ENCODE assay signal across 27 cellular contexts in the genomic region with DNA sequence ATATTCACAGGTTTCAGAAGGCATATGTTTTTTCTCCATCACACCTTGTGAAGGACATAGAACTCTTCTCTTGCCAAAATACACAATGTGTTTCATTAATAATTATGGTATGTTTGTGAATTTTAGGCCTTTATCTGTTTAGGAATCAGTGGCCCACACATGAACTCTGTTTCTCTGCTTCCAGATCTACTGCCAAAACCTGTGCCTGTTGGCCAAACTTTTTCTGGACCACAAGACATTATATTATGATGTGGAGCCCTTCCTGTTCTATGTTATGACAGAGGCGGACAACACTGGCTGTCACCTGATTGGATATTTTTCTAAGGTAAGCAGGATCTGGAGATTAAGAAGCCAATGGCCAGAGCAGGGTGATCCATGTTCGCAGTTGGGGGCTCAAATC. TPM values are rescaled to one million over a fixed set of nuclear protein-coding genes. Genes with fewer than 3 reads are reported as not detected.
DNase-seq lines count a peak whose midpoint lies in the region; ATAC-seq and TF ChIP-seq lines count a peak whose summit lies in the region.
"Had no signal": no experiment of that assay in that cellular context is flagged by ENCODE, and none has a peak within 500 bp of the region (broad histone marks: within the 10 kb centered on the region; RNA-seq: fewer than 3 reads in every experiment).

No MANE protein-coding gene starts in this region.

- intact Hi-C loops in CD4-positive, alpha-beta T cell (cut with DNase I, micrococcal nuclease): loop anchor here in 1 of 2 experiments (2.0 kb wide), 1 partner anchor 13 kb away; no protein-coding TSS in a partner anchor
- intact Hi-C loops in natural killer cell (cut with micrococcal nuclease): no loop called here

- peaks cover 98% of the 10 kb centered on the region for H3K36me3 Mint-ChIP-seq in CD4-positive, alpha-beta T cell (ENCODE audit: low read depth)
- H3K36me3 Mint-ChIP-seq in GM23338 (ENCODE audit: low read depth) (peaks cover 99% of the 10 kb centered on the region), brain (peaks cover 87% of the 10 kb centered on the region), natural killer cell (peaks cover 41% of the 10 kb centered on the region)

- H3K27me3 Mint-ChIP-seq in CD4-positive, alpha-beta T cell: no peaks in the 10 kb centered on the region
- peaks cover 4% of the 10 kb centered on the region for H3K27me3 Mint-ChIP-seq in GM23338 (ENCODE audit: insufficient read depth, low read depth, poor library complexity)
- H3K27me3 Mint-ChIP-seq in brain: no peaks in the 10 kb centered on the region
- no peaks in the 10 kb centered on the region for H3K27me3 Mint-ChIP-seq in natural killer cell (ENCODE audit: low read depth in 2 of 2)
- H3K27me3 Mint-ChIP-seq: stimulated activated memory B cell treated with anti-CD40 and anti-IgM and Interleukin-4, amounts not matched to agents 10 μg/mL and 1 μg/mL and 100 μg/mL, for 72 hours had no signal

- no peak overlapping the region for H3K4me3 ChIP-seq in GM23338
- H3K4me3 ChIP-seq: lung, skin epidermis, thoracic aorta had no signal

- H3K9me3 ChIP-seq in CD4-positive, alpha-beta T cell (ENCODE audit: control insufficient read depth, low read length): no peaks in the 10 kb centered on the region
- H3K9me3 ChIP-seq: SK-N-SH, thoracic aorta had no signal

- H4K20me1 ChIP-seq in GM23338 (replicated peaks; ENCODE audit: insufficient read depth): peaks cover 11% of the 10 kb centered on the region

- ATAC-seq in CD4-positive, alpha-beta T cell (ENCODE audit: poor library complexity): no peak
- no peak for ATAC-seq in GM23338
- ATAC-seq in natural killer cell: no peak
- no peak for ATAC-seq in HG02763 (IDR thresholded peaks at IDR 0.05; ENCODE audit: unreplicated experiment)
- ATAC-seq in HG02623 (IDR thresholded peaks at IDR 0.05; ENCODE audit: unreplicated experiment): no peak
- ATAC-seq: stimulated activated memory B cell treated with anti-CD40 and anti-IgM and Interleukin-4, amounts not matched to agents 10 μg/mL and 1 μg/mL and 100 μg/mL, for 72 hours had no signal

- H3K36me3 ChIP-seq in GM23338 (ENCODE audit: insufficient read depth): peaks cover 64% of the 10 kb centered on the region

- peaks cover 58% of the 10 kb centered on the region for H3K4me1 Mint-ChIP-seq in CD4-positive, alpha-beta T cell (ENCODE audit: low read depth)
- peaks cover 72% of the 10 kb centered on the region for H3K4me1 Mint-ChIP-seq in GM23338
- peaks cover 24% of the 10 kb centered on the region for H3K4me1 Mint-ChIP-seq in brain
- peaks cover 44 to 47% of the 10 kb centered on the region in 2 donors for H3K4me1 Mint-ChIP-seq in natural killer cell
- H3K4me1 Mint-ChIP-seq: stimulated activated memory B cell treated with anti-CD40 and anti-IgM and Interleukin-4, amounts not matched to agents 10 μg/mL and 1 μg/mL and 100 μg/mL, for 72 hours had no signal

- peaks cover 57% of the 10 kb centered on the region for H3K79me2 ChIP-seq in GM23338 (replicated peaks; ENCODE audit: insufficient read depth)

- no peak overlapping the region for H3K27ac ChIP-seq in CD4-positive, alpha-beta T cell (ENCODE audit: low read depth, low read length)
- H3K27ac ChIP-seq in GM23338 (ENCODE audit: low read depth): peak overlapping the region; percentile 34; the same call in 1 of the 2 replicates
- H3K27ac ChIP-seq: RWPE1, thoracic aorta, WERI-Rb-1 had no signal

- CTCF ChIA-PET in CD4-positive, alpha-beta T cell (lab: Charles Lee): interaction anchor here (0.7 kb wide), 1 partner anchor 15 kb away, joined by 4 read pairs; no protein-coding TSS in a partner anchor

- no peaks in the 10 kb centered on the region for H3K27me3 ChIP-seq in CD4-positive, alpha-beta T cell (ENCODE audit: control insufficient read depth, insufficient read depth, low read length)
- H3K27me3 ChIP-seq in GM23338 (ENCODE audit: insufficient read depth): no peaks in the 10 kb centered on the region

- DNase-seq in CD4-positive, alpha-beta T cell: no peak
- DNase-seq in GM23338 (ENCODE audit: low spot score): no peak
- no peak for DNase-seq in natural killer cell
- DNase-seq in superior temporal gyrus (ENCODE audit: extremely low spot score): no peak
- DNase-seq: AML-193; central memory CD4-positive, alpha-beta T cell; erythroblast; KG1; NCI-H146; NCI-H524 treated with DMSO at 0.1 percent for 48 hours; SK-N-SH; stimulated activated CD4-positive, alpha-beta T cell treated with anti-CD3 and anti-CD28 coated beads, Interleukin-1b, Interleukin-23, amount 100 ng/mL, for 48 hours; WERI-Rb-1 had no signal

- H3F3A ChIP-seq in GM23338 (replicated peaks; ENCODE audit: low read depth): peaks cover 5% of the 10 kb centered on the region; the same call in 1 of the 2 replicates

- no peak overlapping the region for H2AFZ ChIP-seq in GM23338

- POLR2A ChIA-PET in CD4-positive, alpha-beta T cell (lab: Charles Lee): interaction anchor here (0.8 kb wide), 1 partner anchor 33 kb away, joined by 3 read pairs; a partner anchor contains a TSS

- peaks cover 46% of the 10 kb centered on the region for H3K4me1 ChIP-seq in GM23338 (ENCODE audit: insufficient read depth)

- no peaks in the 10 kb centered on the region for H3K9me2 ChIP-seq in GM23338 (ENCODE audit: insufficient read depth)
- H3K9me2 ChIP-seq: SK-N-SH had no signal

- H3K9me3 Mint-ChIP-seq in CD4-positive, alpha-beta T cell: no peaks in the 10 kb centered on the region
- H3K9me3 Mint-ChIP-seq in GM23338: no peaks in the 10 kb centered on the region
- no peaks in the 10 kb centered on the region for H3K9me3 Mint-ChIP-seq in brain
- no peaks in the 10 kb centered on the region for H3K9me3 Mint-ChIP-seq in natural killer cell
- H3K9me3 Mint-ChIP-seq: activated T-helper 2 cell treated with anti-CD3 and anti-CD28 coated beads, Interferon-gamma antibody, Interleukin-2, Interleukin-4, amounts not matched to agents 10 μg/mL and 5 μg/mL and 100 μg/mL, durations not matched to agents 14 hours and 24 hours and 36 hours; stimulated activated memory B cell treated with anti-CD40 and anti-IgM and Interleukin-4, amounts not matched to agents 10 μg/mL and 1 μg/mL and 100 μg/mL, for 72 hours had no signal

- TF ChIP-seq CTCF in CD4-positive, alpha-beta T cell (IDR thresholded peaks at IDR 0.05): no peak
- TF ChIP-seq CTCF in GM23338 (conservative IDR thresholded peaks at IDR 0.05; ENCODE audit: low read depth in 2 of 2): no peak
- TF ChIP-seq CTCF in brain (conservative IDR thresholded peaks at IDR 0.05): no peak
- TF ChIP-seq CTCF in natural killer cell (IDR thresholded peaks at IDR 0.05): no peak

- H3K27ac Mint-ChIP-seq in CD4-positive, alpha-beta T cell: peak overlapping the region; percentile 96
- no peak overlapping the region for H3K27ac Mint-ChIP-seq in GM23338
- H3K27ac Mint-ChIP-seq in brain: peak overlapping the region in 3 of 5 experiments; percentile 33 to 76 (median 58)
- peak overlapping the region; percentile 85 to 87 for H3K27ac Mint-ChIP-seq in natural killer cell
- H3K27ac Mint-ChIP-seq: stimulated activated memory B cell treated with anti-CD40 and anti-IgM and Interleukin-4, amounts not matched to agents 10 μg/mL and 1 μg/mL and 100 μg/mL, for 72 hours had no signal

- peak overlapping the region; percentile 72 for H3K4me3 Mint-ChIP-seq in CD4-positive, alpha-beta T cell
- H3K4me3 Mint-ChIP-seq in GM23338 (no peak overlapping the region; the same call in 2 of the 3 replicates), brain (no peak overlapping the region), natural killer cell (no peak overlapping the region)
- H3K4me3 Mint-ChIP-seq: stimulated activated memory B cell treated with anti-CD40 and anti-IgM and Interleukin-4, amounts not matched to agents 10 μg/mL and 1 μg/mL and 100 μg/mL, for 72 hours had no signal

- peak overlapping the region; percentile 3; the same call in 1 of the 2 replicates for H3K4me2 ChIP-seq in GM23338
- H3K4me2 ChIP-seq: SK-N-SH had no signal

TF ChIP-seq in GM23338, 12 proteins besides CTCF, POLR2A, EP300 and RAD21 (continues in another document):
- TF ChIP-seq STAT1 (IDR thresholded peaks at IDR 0.05; ENCODE audit: unreplicated experiment) (no peak), EZH2 (IDR thresholded peaks at IDR 0.05; ENCODE audit: low read depth, unreplicated experiment) (no peak), ZNF114 (CRISPR knock-in tag; IDR thresholded peaks at IDR 0.05) (no peak), CREB1 (CRISPR knock-in tag; IDR thresholded peaks at IDR 0.05; ENCODE audit: low read depth) (no peak), EZH2phosphoT487 (IDR thresholded peaks at IDR 0.05; ENCODE audit: unreplicated experiment) (no peak), ZNF331 (CRISPR knock-in tag; IDR thresholded peaks at IDR 0.05; ENCODE audit: low read depth) (no peak)

RNA-seq across cellular contexts. Expression of a gene that starts 26.4 kb away (rescaled TPM):
- not detected for total RNA-seq in CD4-positive, alpha-beta T cell
- not detected in 2 replicates for total RNA-seq in GM23338 (2014; rRNA removed; shearing (Covaris generic))
- polyA plus RNA-seq in GM23338 (2016; fragmentation: Nextera tagmentation; extraction: Ambion mirVana): not detected in 2 replicates
- not detected for polyA plus RNA-seq in brain (ENCODE audit: insufficient read depth, low read depth, low replicate concordance)
- not detected for total RNA-seq in natural killer cell
- total RNA-seq: activated T-helper 2 cell treated with anti-CD3 and anti-CD28 coated beads, Interferon-gamma antibody, Interleukin-2, Interleukin-4, amounts not matched to agents 10 μg/mL and 5 μg/mL and 100 μg/mL, durations not matched to agents 14 hours and 24 hours and 36 hours; Daoy; frontal cortex; HT1080; kidney epithelial cell; lung; T-helper 2 cell treated with Interferon-gamma antibody and Interleukin-4, amounts not matched to agents 100 ng/mL and 5 ng/mL, for 36 hours; thoracic aorta had no signal
- polyA plus RNA-seq: lung, SK-N-SH had no signal

RNA-seq across cellular contexts. Expression of a gene that starts 33.0 kb away (rescaled TPM):
- total RNA-seq in CD4-positive, alpha-beta T cell: 100 to 1,000 TPM; 178 to 187 TPM
- total RNA-seq in GM23338 (2014; rRNA removed; shearing (Covaris generic)): 187 and 226 TPM in 2 replicates
- polyA plus RNA-seq in GM23338 (2016; fragmentation: Nextera tagmentation; extraction: Ambion mirVana) (30.5 and 31.0 TPM in 2 replicates), brain (ENCODE audit: insufficient read depth, low read depth, low replicate concordance) (85.3 TPM)
- 100 to 1,000 TPM; 195 to 231 (median 213) TPM for total RNA-seq in natural killer cell

RNA-seq across cellular contexts. Expression of a gene that starts 57.5 kb away (rescaled TPM):
- total RNA-seq in CD4-positive, alpha-beta T cell: 10 to 100 TPM; 23.2 to 26.5 TPM
- total RNA-seq in GM23338 (2014; rRNA removed; shearing (Covaris generic)): 21.4 and 46.4 TPM in 2 replicates
- polyA plus RNA-seq in GM23338 (2016; fragmentation: Nextera tagmentation; extraction: Ambion mirVana) (19.8 and 21.3 TPM in 2 replicates), brain (ENCODE audit: insufficient read depth, low read depth, low replicate concordance) (13.0 TPM)
- 10 to 100 TPM; 55.2 to 88.4 (median 79.2) TPM for total RNA-seq in natural killer cell
